10 cellular contexts compared by ENCODE assay signal in the genomic region with DNA sequence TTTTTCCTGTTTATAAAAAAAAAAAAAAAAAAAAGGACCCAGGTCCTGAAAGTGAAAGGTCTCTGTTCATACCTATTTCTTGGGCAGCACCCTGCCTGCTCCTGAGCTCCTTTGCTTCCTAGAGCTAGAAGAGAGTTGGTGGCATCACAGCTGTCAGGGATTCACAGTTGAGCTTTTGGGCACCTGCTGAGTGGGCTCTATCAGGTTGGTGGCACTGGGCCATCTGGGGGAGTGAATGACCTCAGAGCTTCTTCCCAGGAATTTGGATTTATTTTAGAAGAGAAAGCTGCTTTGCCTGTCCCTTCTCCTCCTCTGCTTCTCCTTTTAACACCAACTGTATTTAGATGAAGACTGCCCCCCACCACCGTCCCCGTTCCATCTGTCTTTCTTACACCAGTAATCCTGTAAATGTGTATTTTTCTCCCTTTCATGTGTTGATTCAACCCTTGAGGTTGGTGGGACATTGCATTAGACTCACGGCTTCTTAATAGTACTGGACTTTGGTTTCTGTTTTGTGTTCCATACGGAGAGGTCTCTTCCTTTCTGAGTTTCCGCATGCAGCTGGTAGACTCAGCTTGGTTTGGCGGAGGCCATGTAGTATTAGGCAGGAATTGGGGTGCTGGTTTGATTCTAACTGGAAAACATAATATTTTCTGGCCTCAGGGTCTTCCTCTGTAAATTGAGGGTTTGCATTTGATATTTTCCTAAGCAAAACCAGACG. TPM values are rescaled to one million over a fixed set of nuclear protein-coding genes. Genes with fewer than 3 reads are reported as not detected.
DNase-seq lines count a peak whose midpoint lies in the region; ATAC-seq and TF ChIP-seq lines count a peak whose summit lies in the region.
"Had no signal": no experiment of that assay in that cellular context is flagged by ENCODE, and none has a peak within 500 bp of the region (broad histone marks: within the 10 kb centered on the region; RNA-seq: fewer than 3 reads in every experiment).

No MANE protein-coding gene starts in this region.

- CTCF ChIA-PET in CD8-positive, alpha-beta T cell (lab: Charles Lee): interaction anchor here (0.6 to 5.5 kb wide), 44 partner anchors 9 to 610 kb away, joined by 3 to 102 read pairs (median 6); a partner anchor contains a TSS

- ATAC-seq in CD8-positive, alpha-beta T cell: no peak
- no peak for ATAC-seq in HG02970 (IDR thresholded peaks at IDR 0.05; ENCODE audit: low FRiP score, unreplicated experiment)

- H3K27me3 Mint-ChIP-seq in CD8-positive, alpha-beta T cell (ENCODE audit: low read depth): no peaks in the 10 kb centered on the region

- TF ChIP-seq POLR2A in Peyer's patch (IDR thresholded peaks at IDR 0.05): no peak

- peaks cover 65% of the 10 kb centered on the region; the same call in 1 of the 2 replicates for H4K20me1 ChIP-seq in BLaER1

- peaks cover 91% of the 10 kb centered on the region for H3K4me1 Mint-ChIP-seq in CD8-positive, alpha-beta T cell (ENCODE audit: low read depth)

- H3K27me3 ChIP-seq in BLaER1 (no peaks in the 10 kb centered on the region), Peyer's patch (no peaks in the 10 kb centered on the region)
- H3K27me3 ChIP-seq in CD8-positive, alpha-beta T cell (ENCODE audit: insufficient read depth, low read length): no peaks in the 10 kb centered on the region
- H3K27me3 ChIP-seq: heart right ventricle, pancreas had no signal

- H3K4me3 ChIP-seq in BLaER1 (peak overlapping the region; percentile 43), Peyer's patch (peak overlapping the region in 2 of 4 donors; percentile 3 to 11)
- no peak overlapping the region for H3K4me3 ChIP-seq in CD8-positive, alpha-beta T cell (ENCODE audit: low read depth, low read length)
- H3K4me3 ChIP-seq: pancreas had no signal

- no peaks in the 10 kb centered on the region for H3K9me3 Mint-ChIP-seq in CD8-positive, alpha-beta T cell

- H3K9me3 ChIP-seq in BLaER1 (no peaks in the 10 kb centered on the region), Peyer's patch (no peaks in the 10 kb centered on the region)
- no peaks in the 10 kb centered on the region for H3K9me3 ChIP-seq in CD8-positive, alpha-beta T cell (ENCODE audit: low read length)
- H3K9me3 ChIP-seq: heart right ventricle, pancreas had no signal

- peak overlapping the region; percentile 46 for H3K4me3 Mint-ChIP-seq in CD8-positive, alpha-beta T cell

- TF ChIP-seq CTCF in CD8-positive, alpha-beta T cell (IDR thresholded peaks at IDR 0.05): no peak
- TF ChIP-seq CTCF in Peyer's patch (IDR thresholded peaks at IDR 0.05): no peak

- DNase-seq in CD8-positive, alpha-beta T cell: no peak
- DNase-seq in Peyer's patch: no peak
- peak; percentile 42 for DNase-seq in iris pigment epithelial cell (ENCODE audit: low read depth)
- no peak for DNase-seq in globus pallidus (ENCODE audit: low spot score)
- DNase-seq in NCI-H2107 treated with DMSO at 0.1 percent for 48 hours (lab: John Stamatoyannopoulos, UW; ENCODE audit: unreplicated experiment): no peak
- DNase-seq: NCI-H1048 had no signal

- H3K4me1 ChIP-seq in BLaER1 (peaks cover 100% of the 10 kb centered on the region), Peyer's patch (peaks cover 0 to 63% (median 28%) of the 10 kb centered on the region in 4 donors)
- H3K4me1 ChIP-seq in CD8-positive, alpha-beta T cell (ENCODE audit: insufficient read depth, low read length): peaks cover 67% of the 10 kb centered on the region

- H3K9ac ChIP-seq in BLaER1: peak overlapping the region; percentile 50

- H3K4me2 ChIP-seq in BLaER1: peak overlapping the region; percentile 89

- H3K27ac ChIP-seq in BLaER1 (peak overlapping the region; percentile 76), Peyer's patch (peak overlapping the region; percentile 24 to 86 (median 42))
- no peak overlapping the region for H3K27ac ChIP-seq in CD8-positive, alpha-beta T cell (ENCODE audit: low read depth, low read length)
- H3K27ac ChIP-seq: pancreas had no signal

- peaks cover 22% of the 10 kb centered on the region; the same call in 1 of the 2 replicates for H3K36me3 ChIP-seq in BLaER1
- H3K36me3 ChIP-seq in CD8-positive, alpha-beta T cell (ENCODE audit: insufficient read depth, low read length): no peaks in the 10 kb centered on the region
- no peaks in the 10 kb centered on the region for H3K36me3 ChIP-seq in Peyer's patch
- H3K36me3 ChIP-seq: heart right ventricle, pancreas had no signal

- peak overlapping the region; percentile 70 for H3K27ac Mint-ChIP-seq in CD8-positive, alpha-beta T cell

- H3K36me3 Mint-ChIP-seq in CD8-positive, alpha-beta T cell: peaks cover 2% of the 10 kb centered on the region

- POLR2A ChIA-PET in CD8-positive, alpha-beta T cell (lab: Charles Lee): interaction anchor here (0.7 to 1.7 kb wide), 5 partner anchors 16 to 165 kb away, joined by 3 to 13 read pairs (median 3); no protein-coding TSS in a partner anchor

- intact Hi-C loops in CD8-positive, alpha-beta T cell (cut with DNase I, micrococcal nuclease): loop anchor here (5.0 to 10.0 kb wide), 4 partner anchors 39 to 668 kb away; a partner anchor contains a TSS

RNA-seq across cellular contexts. Expression of a gene that starts 7.6 kb away (rescaled TPM):
- total RNA-seq in CD8-positive, alpha-beta T cell: 10 to 100 TPM; 49.6 to 52.9 TPM
- total RNA-seq in Peyer's patch: 100 to 1,000 TPM; 106 to 182 (median 117) TPM
